ENCODE assay signal across 20 cellular contexts in genomic region chr14:69246331-69246730, GRCh38. TPM values are rescaled to one million over a fixed set of nuclear protein-coding genes. Genes with fewer than 3 reads are reported as not detected.
DNase-seq lines count a peak whose midpoint lies in the region; TF ChIP-seq lines count a peak whose summit lies in the region.
"Had no signal": no experiment of that assay in that cellular context is flagged by ENCODE, and none has a peak within 500 bp of the region (broad histone marks: within the 10 kb centered on the region; RNA-seq: fewer than 3 reads in every experiment).

No MANE protein-coding gene starts in this region.

- no peak overlapping the region for H3T11ph ChIP-seq in H9 (ENCODE audit: low read length)

- no peaks in the 10 kb centered on the region for H3K23me2 ChIP-seq in H9 (ENCODE audit: insufficient read length, low read depth, low read length, poor library complexity, severe bottlenecking)

- no peak overlapping the region for H2BK120ac ChIP-seq in H9 (ENCODE audit: low read depth, low read length, poor library complexity, severe bottlenecking)

- H3K14ac ChIP-seq in H9 (ENCODE audit: insufficient read depth, low read length): no peak overlapping the region

- H4K91ac ChIP-seq in H9 (ENCODE audit: insufficient read length, low read depth, low read length): no peak overlapping the region

- no peaks in the 10 kb centered on the region for H3K9me3 ChIP-seq in H9 (ENCODE audit: control insufficient read depth, low read depth, low read length)
- H3K9me3 ChIP-seq: BE2C, Peyer's patch had no signal

- peaks cover 8% of the 10 kb centered on the region for H3K27me3 Mint-ChIP-seq in glutamatergic neuron (ENCODE audit: unreplicated experiment)
- no peaks in the 10 kb centered on the region; the same call in none of the 2 replicates for H3K27me3 Mint-ChIP-seq in H9 (ENCODE audit: low read depth)
- no peaks in the 10 kb centered on the region for H3K27me3 Mint-ChIP-seq in chondrocyte (ENCODE audit: low read depth)

- no peak overlapping the region for H3K23ac ChIP-seq in H9 (ENCODE audit: insufficient read length, low read depth, low read length)

- H3K27me3 ChIP-seq in H9 (ENCODE audit: insufficient read depth, low read length): no peaks in the 10 kb centered on the region
- H3K27me3 ChIP-seq: BE2C, Peyer's patch had no signal

- H3K4me1 Mint-ChIP-seq in glutamatergic neuron (ENCODE audit: low read depth, unreplicated experiment) (peaks cover 67% of the 10 kb centered on the region), H9 (no peaks in the 10 kb centered on the region), chondrocyte (ENCODE audit: low read depth) (peaks cover 6% of the 10 kb centered on the region)

- peak overlapping the region; percentile 40 for H3K4me3 Mint-ChIP-seq in glutamatergic neuron (ENCODE audit: unreplicated experiment)
- no peak overlapping the region for H3K4me3 Mint-ChIP-seq in H9
- no peak overlapping the region for H3K4me3 Mint-ChIP-seq in chondrocyte (ENCODE audit: unreplicated experiment)
- H3K4me3 Mint-ChIP-seq: CD4-positive, CD25-positive, alpha-beta regulatory T cell; HFFc6; T-helper 17 cell had no signal

- H2AFZ ChIP-seq in H9 (ENCODE audit: low read length): no peak overlapping the region

- peaks cover 22% of the 10 kb centered on the region for H3K9me3 Mint-ChIP-seq in glutamatergic neuron (ENCODE audit: unreplicated experiment)
- no peaks in the 10 kb centered on the region for H3K9me3 Mint-ChIP-seq in H9
- H3K9me3 Mint-ChIP-seq in chondrocyte (ENCODE audit: low read depth): no peaks in the 10 kb centered on the region
- H3K9me3 Mint-ChIP-seq: CD4-positive, CD25-positive, alpha-beta regulatory T cell; HFFc6 had no signal

- TF ChIP-seq CTCF in glutamatergic neuron (IDR thresholded peaks at IDR 0.05; ENCODE audit: partially characterized antibody, unreplicated experiment) (peak; percentile 27), H9 (conservative IDR thresholded peaks at IDR 0.05) (no peak), chondrocyte (IDR thresholded peaks at IDR 0.05) (no peak)

- no CpG with 5 or more reads among the region's 3 CpGs for WGBS in H9 (ENCODE audit: extremely low coverage, insufficient read length, low lambda C conversion rate)

- no peaks in the 10 kb centered on the region for H3K4me1 ChIP-seq in H9 (ENCODE audit: insufficient read depth, low read length)

- H2BK20ac ChIP-seq in H9 (ENCODE audit: low read depth, low read length, poor library complexity, severe bottlenecking): no peak overlapping the region

- H3K4me2 ChIP-seq in H9 (ENCODE audit: insufficient read depth, insufficient read length, low read length): no peak overlapping the region

- H3K56ac ChIP-seq in H9 (ENCODE audit: insufficient read length, low read depth, low read length): no peak overlapping the region

- no peaks in the 10 kb centered on the region for H4K20me1 ChIP-seq in H9 (ENCODE audit: control insufficient read depth, insufficient read depth, insufficient read length)

- H4K5ac ChIP-seq in H9 (ENCODE audit: insufficient read length, low read depth, low read length): no peak overlapping the region

- 0 out of 2 replicates have a peak, but pooled peaks cover 2% of the 10 kb centered on the region for H3K79me2 ChIP-seq in H9 (ENCODE audit: insufficient read depth, low read length)

- H4K8ac ChIP-seq in H9 (replicated peaks; ENCODE audit: insufficient read length, low read depth, low read length): no peak overlapping the region

- H2BK5ac ChIP-seq in H9 (ENCODE audit: insufficient read length, low read length): no peak overlapping the region

- no peak overlapping the region for H3K18ac ChIP-seq in H9 (ENCODE audit: insufficient read length, low read depth, low read length)

- H3K4ac ChIP-seq in H9 (ENCODE audit: low read depth, low read length): no peak overlapping the region

- H3K36me3 Mint-ChIP-seq in glutamatergic neuron (ENCODE audit: unreplicated experiment) (no peaks in the 10 kb centered on the region), H9 (ENCODE audit: insufficient read depth in 1 of 3, low read depth in 3 of 3) (peaks cover 0 to 6% (median 6%) of the 10 kb centered on the region in 3 experiments; a peak in 4 of 7 replicates), chondrocyte (ENCODE audit: low read depth) (no peaks in the 10 kb centered on the region)

- H2BK12ac ChIP-seq in H9 (ENCODE audit: insufficient read length, low read depth, low read length): no peak overlapping the region

- H2AK5ac ChIP-seq in H9 (ENCODE audit: insufficient read length, low read length): no peak overlapping the region

- no peaks in the 10 kb centered on the region for H3K79me1 ChIP-seq in H9 (ENCODE audit: insufficient read depth, low read depth, low read length, poor library complexity, severe bottlenecking)

- DNase-seq in NCI-H345 (lab: John Stamatoyannopoulos, UW) (peak; percentile 26), NCI-H345 treated with DMSO at 0.1 percent for 48 hours (lab: John Stamatoyannopoulos, UW; ENCODE audit: unreplicated experiment) (no peak), NCI-H1694 (lab: John Stamatoyannopoulos, UW) (peak; percentile 58), NCI-H2171 treated with DMSO at 0.1 percent for 48 hours (lab: John Stamatoyannopoulos, UW) (peak; percentile 100), glutamatergic neuron (peak; percentile 69), H9 (no peak), chondrocyte (ENCODE audit: low spot score) (no peak)
- DNase-seq in activated CD4-positive, CD25-positive, alpha-beta regulatory T cell (lab: John Stamatoyannopoulos, UW): no peak
- DNase-seq: BE2C; CD4-positive, CD25-positive, alpha-beta regulatory T cell; COR-L47; DMS153; HFFc6; IMR-90; NCI-H1417 treated with DMSO at 0.1 percent for 48 hours; NCI-H446 treated with DMSO at 0.1 percent for 48 hours; NK-92 treated with Interleukin-12 subunit alpha and Interleukin-12 subunit beta, amount 100 ng/mL, for 24 hours; Peyer's patch; T-helper 17 cell had no signal

- peak overlapping the region; percentile 89 for H3K27ac Mint-ChIP-seq in glutamatergic neuron (ENCODE audit: unreplicated experiment)
- no peak overlapping the region; a peak in 1 of 7 replicates for H3K27ac Mint-ChIP-seq in H9
- no peak overlapping the region for H3K27ac Mint-ChIP-seq in chondrocyte (ENCODE audit: unreplicated experiment)
- H3K27ac Mint-ChIP-seq: CD4-positive, CD25-positive, alpha-beta regulatory T cell; HFFc6; T-helper 17 cell had no signal

- H2BK15ac ChIP-seq in H9 (ENCODE audit: low read depth, low read length): no peak overlapping the region

- no peak overlapping the region for H3K9ac ChIP-seq in H9 (ENCODE audit: extremely low read depth, insufficient read length, low read length)

- no peak overlapping the region for H3K27ac ChIP-seq in H9 (ENCODE audit: insufficient read length, low read depth, low read length)
- H3K27ac ChIP-seq: Peyer's patch had no signal

RNA-seq across cellular contexts. Expression of gene GALNT16, which starts 13.6 kb away (rescaled TPM):
- total RNA-seq in glutamatergic neuron (ENCODE audit: unreplicated experiment) (124 TPM), H9 (2021) (2.3 and 3.0 TPM in 2 replicates), chondrocyte (28.1 to 36.7 TPM (median 34.4 TPM) in 3 replicates)
- total RNA-seq: CD4-positive, CD25-positive, alpha-beta regulatory T cell; HT-29 had no signal

RNA-seq across cellular contexts. Expression of gene EXD2, which starts 55.0 kb away (rescaled TPM):
- total RNA-seq in glutamatergic neuron (ENCODE audit: unreplicated experiment) (31.2 TPM), H9 (2021) (19.6 and 20.0 TPM in 2 replicates), chondrocyte (25.3 to 28.3 TPM (median 27.0 TPM) in 3 replicates)

Comparison
In these comparisons a context has a peak if more than half of its experiments do, and no peak if none do; other contexts are left out.
1. DNase-seq: peak in NCI-H345 (single experiment), NCI-H1694 (single experiment), NCI-H2171 treated with DMSO at 0.1 percent for 48 hours (single experiment) and glutamatergic neuron (single experiment); none in NCI-H345 treated with DMSO at 0.1 percent for 48 hours (single experiment), H9 (single experiment), activated CD4-positive, CD25-positive, alpha-beta regulatory T cell (0 of 4) and chondrocyte (single experiment).